ENCODE assay signal across 11 cellular contexts in genomic region chr10:110794808-110795207, GRCh38.
A peak's percentile ranks its signal among the peaks of the same experiment; 100 is the strongest.
DNase-seq lines count a peak whose midpoint lies in the region; ATAC-seq and TF ChIP-seq lines count a peak whose summit lies in the region.
"Had no signal": no experiment of that assay in that cellular context is flagged by ENCODE, and none has a peak within 500 bp of the region (broad histone marks: within the 10 kb centered on the region; RNA-seq: fewer than 3 reads in every experiment).

No MANE protein-coding gene starts in this region.

- TF ChIP-seq POLR2A in transverse colon (IDR thresholded peaks at IDR 0.05) = no peak
- TF ChIP-seq POLR2A in suprapubic skin (IDR thresholded peaks at IDR 0.05) = no peak

- TF ChIP-seq EP300 in transverse colon (IDR thresholded peaks at IDR 0.05; ENCODE audit: low read depth) (no peak), suprapubic skin (IDR thresholded peaks at IDR 0.05) (no peak)

- WGBS in mesodermal cell (ENCODE audit: insufficient coverage in 2 of 2), 2 experiments = 68 to 79% methylated on average over 3 to 4 of the region's 4 CpGs
- 85 to 100% methylated on average over 1 to 4 of the region's 4 CpGs for WGBS in transverse colon (ENCODE audit: low coverage in 1 of 2), 2 donors
- WGBS in suprapubic skin = 63% methylated on average over 4 of the region's 4 CpGs

- H3K27ac ChIP-seq in mesodermal cell (ENCODE audit: low read depth, low read length, severe bottlenecking) = peak overlapping the region; percentile 51
- H3K27ac ChIP-seq in transverse colon = peak overlapping the region in 3 of 4 donors; percentile 54 to 59 (median 57)
- no peak overlapping the region for H3K27ac ChIP-seq in suprapubic skin
- H3K27ac ChIP-seq: HL-60, stomach had no signal

- intact Hi-C loops in transverse colon (cut with DNase I; ENCODE audit: low total_unique reads) = no loop called here

- DNase-seq in NCI-H1417 (lab: John Stamatoyannopoulos, UW) = peak; percentile 30 to 90 (median 74)
- no peak for DNase-seq in NCI-H1417 treated with DMSO at 0.1 percent for 48 hours (lab: John Stamatoyannopoulos, UW)
- peak; percentile 25 for DNase-seq in cerebellar cortex (ENCODE audit: low spot score)
- no peak for DNase-seq in transverse colon
- no peak for DNase-seq in OCI-M1 (lab: John Stamatoyannopoulos, UW)
- no peak for DNase-seq in suprapubic skin (ENCODE audit: low spot score in 2 of 2)
- DNase-seq: NCI-H2081 treated with DMSO at 0.1 percent for 48 hours, stomach had no signal

- H3K27me3 ChIP-seq in transverse colon (no peaks in the 10 kb centered on the region), suprapubic skin (no peaks in the 10 kb centered on the region)
- H3K27me3 ChIP-seq: stomach had no signal

- no peaks in the 10 kb centered on the region for H3K9me3 ChIP-seq in mesodermal cell (ENCODE audit: control insufficient read depth, low read length)
- no peaks in the 10 kb centered on the region for H3K9me3 ChIP-seq in transverse colon
- H3K9me3 ChIP-seq in suprapubic skin = no peaks in the 10 kb centered on the region
- H3K9me3 ChIP-seq: stomach had no signal

- in situ Hi-C loops in transverse colon (cut with MboI; ENCODE audit: low pct_ligation_motif_present in 1 of 4, low pct_unique_long_range_greater_than_20kb in 1 of 4, low sequenced_read_pairs in 3 of 4) = loop anchor here in 1 of 4 donors (25.0 kb wide), 1 partner anchor 92 kb away; no protein-coding TSS in a partner anchor

- no peak for ATAC-seq in GM18517 (IDR thresholded peaks at IDR 0.05; ENCODE audit: unreplicated experiment)

- TF ChIP-seq CTCF in transverse colon (IDR thresholded peaks at IDR 0.05) (no peak), suprapubic skin (IDR thresholded peaks at IDR 0.05) (no peak)

- H3K4me3 ChIP-seq in mesodermal cell (ENCODE audit: extremely low read depth, insufficient read depth, low read length, poor library complexity, severe bottlenecking) (no peak overlapping the region), transverse colon (no peak overlapping the region), suprapubic skin (no peak overlapping the region)
- H3K4me3 ChIP-seq: stomach had no signal

- H3K4me1 ChIP-seq in mesodermal cell (ENCODE audit: control insufficient read depth, insufficient read depth, low read length, poor library complexity, severe bottlenecking) (no peaks in the 10 kb centered on the region), transverse colon (peaks cover 7 to 43% (median 12%) of the 10 kb centered on the region in 4 donors), suprapubic skin (peaks cover 32% of the 10 kb centered on the region)

- H3K36me3 ChIP-seq in mesodermal cell (ENCODE audit: control insufficient read depth, insufficient read depth, low read length) (no peaks in the 10 kb centered on the region), transverse colon (no peaks in the 10 kb centered on the region), suprapubic skin (no peaks in the 10 kb centered on the region)
- H3K36me3 ChIP-seq: stomach had no signal

Comparison
In these comparisons a context has a peak if more than half of its experiments do, and no peak if none do; other contexts are left out.
1. DNase-seq: peak in NCI-H1417 (3 of 3) and cerebellar cortex (single experiment); none in NCI-H1417 treated with DMSO at 0.1 percent for 48 hours (single experiment), transverse colon (single experiment), OCI-M1 (single experiment) and suprapubic skin (0 of 2).